In the genomic region with DNA sequence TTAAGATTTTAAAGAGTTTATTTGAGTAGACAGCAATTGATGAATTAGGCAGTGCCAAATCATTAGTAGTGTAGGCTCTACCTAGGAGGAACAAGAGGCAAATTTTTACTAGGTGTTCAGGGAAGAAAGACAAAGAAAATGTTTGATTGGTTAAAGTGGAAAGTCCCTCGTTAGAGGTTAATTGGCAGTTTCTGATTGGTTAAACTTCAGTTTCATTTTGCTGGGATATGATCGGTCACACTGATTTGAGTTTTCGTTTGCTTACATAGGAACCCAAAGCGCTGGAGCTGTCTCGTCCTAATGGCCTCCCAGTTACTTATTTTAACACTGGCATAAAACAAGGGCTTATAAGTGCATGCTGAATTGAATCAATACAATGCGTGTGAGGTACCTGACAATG, we compare ENCODE assay signal across 18 cellular contexts. TPM values are rescaled to one million over a fixed set of nuclear protein-coding genes. Genes with fewer than 3 reads are reported as not detected.
DNase-seq lines count a peak whose midpoint lies in the region; ATAC-seq and TF ChIP-seq lines count a peak whose summit lies in the region.
"Had no signal": no experiment of that assay in that cellular context is flagged by ENCODE, and none has a peak within 500 bp of the region (broad histone marks: within the 10 kb centered on the region; RNA-seq: fewer than 3 reads in every experiment).

No MANE protein-coding gene starts in this region.

- H2AFZ ChIP-seq in neural cell (ENCODE audit: low read depth, low read length): no peak overlapping the region

- TF ChIP-seq CTCF in body of pancreas (IDR thresholded peaks at IDR 0.05) (no peak), neural cell (IDR thresholded peaks at IDR 0.05; ENCODE audit: poor library complexity, severe bottlenecking) (no peak), foreskin keratinocyte (conservative IDR thresholded peaks at IDR 0.05) (no peak)

- no peaks in the 10 kb centered on the region for H3K9me3 ChIP-seq in CD4-positive, CD25-positive, alpha-beta regulatory T cell (ENCODE audit: control insufficient read depth in 2 of 2, low read length in 2 of 2)
- H3K9me3 ChIP-seq in body of pancreas: no peaks in the 10 kb centered on the region
- no peaks in the 10 kb centered on the region for H3K9me3 ChIP-seq in neural cell (ENCODE audit: low read length)
- H3K9me3 ChIP-seq: BE2C, Caco-2 had no signal

- H3K9ac ChIP-seq in neural cell (ENCODE audit: low read length): no peak overlapping the region

- peaks cover 7% of the 10 kb centered on the region for H3K4me1 ChIP-seq in CD4-positive, CD25-positive, alpha-beta regulatory T cell (ENCODE audit: control insufficient read depth, insufficient read depth, low read length, poor library complexity, severe bottlenecking)
- H3K4me1 ChIP-seq in body of pancreas (no peaks in the 10 kb centered on the region), foreskin keratinocyte (no peaks in the 10 kb centered on the region)
- H3K4me1 ChIP-seq: BE2C, Caco-2 had no signal

- H3K27ac Mint-ChIP-seq in CD4-positive, CD25-positive, alpha-beta regulatory T cell: peak overlapping the region; percentile 37 to 91 (median 69)
- H3K27ac Mint-ChIP-seq: CD4-positive, alpha-beta T cell; HFFc6 had no signal

- H3K27ac ChIP-seq in CD4-positive, CD25-positive, alpha-beta regulatory T cell (ENCODE audit: insufficient read depth, low read length, poor library complexity, severe bottlenecking): peak overlapping the region; percentile 45
- no peak overlapping the region for H3K27ac ChIP-seq in body of pancreas
- peak overlapping the region; percentile 55 for H3K27ac ChIP-seq in neural cell (ENCODE audit: low read length)
- no peak overlapping the region for H3K27ac ChIP-seq in foreskin keratinocyte

- peak overlapping the region; percentile 77 for H3K4me3 ChIP-seq in CD4-positive, CD25-positive, alpha-beta regulatory T cell (ENCODE audit: low read depth, low read length)
- H3K4me3 ChIP-seq in body of pancreas: no peak overlapping the region
- no peak overlapping the region for H3K4me3 ChIP-seq in neural cell (ENCODE audit: low read length)

- no peak for TF ChIP-seq RAD21 in neural cell (conservative IDR thresholded peaks at IDR 0.05)

- no peaks in the 10 kb centered on the region for H3K9me2 ChIP-seq in neural cell (ENCODE audit: insufficient read depth, low read length)

- peaks cover 4% of the 10 kb centered on the region for H3K27me3 Mint-ChIP-seq in CD4-positive, CD25-positive, alpha-beta regulatory T cell
- H3K27me3 Mint-ChIP-seq: CD4-positive, alpha-beta T cell had no signal

- intact Hi-C loops in body of pancreas (cut with DNase I): no loop called here

- no peak for TF ChIP-seq EP300 in neural cell (conservative IDR thresholded peaks at IDR 0.05; ENCODE audit: poor library complexity, severe bottlenecking)

- peak overlapping the region; percentile 44 to 73 (median 72) for H3K4me3 Mint-ChIP-seq in CD4-positive, CD25-positive, alpha-beta regulatory T cell
- H3K4me3 Mint-ChIP-seq: CD4-positive, alpha-beta T cell; HFFc6 had no signal

- peak in 2 of 3 donors; percentile 52 to 61 for DNase-seq in CD4-positive, CD25-positive, alpha-beta regulatory T cell
- DNase-seq in NCI-H69 (lab: John Stamatoyannopoulos, UW) (peak; percentile 13), body of pancreas (no peak), DMS79 treated with DMSO at 0.1 percent for 48 hours (lab: John Stamatoyannopoulos, UW) (no peak), SKM-1 (lab: John Stamatoyannopoulos, UW; ENCODE audit: unreplicated experiment) (no peak), foreskin keratinocyte (no peak)
- DNase-seq: ACHN; BE2C; C1 segment of cervical spinal cord; Caco-2; CD4-positive, alpha-beta T cell; GDM1; GOT3; H7; HFFc6; IMR-90 had no signal

- H3K36me3 ChIP-seq in CD4-positive, CD25-positive, alpha-beta regulatory T cell (ENCODE audit: control insufficient read depth, insufficient read depth, low read length): no peaks in the 10 kb centered on the region
- H3K36me3 ChIP-seq in body of pancreas (replicated peaks in 1 of 2; ENCODE audit: insufficient read depth in 1 of 2, low read depth in 2 of 2): no peaks in the 10 kb centered on the region
- H3K36me3 ChIP-seq in neural cell (ENCODE audit: insufficient read depth, low read length): no peaks in the 10 kb centered on the region
- H3K36me3 ChIP-seq: BE2C had no signal

- H4K20me1 ChIP-seq in neural cell (ENCODE audit: insufficient read depth): no peaks in the 10 kb centered on the region

- H3F3A ChIP-seq in neural cell (ENCODE audit: insufficient read depth, low read length, poor library complexity, severe bottlenecking): no peaks in the 10 kb centered on the region

- H3K9me3 Mint-ChIP-seq in CD4-positive, CD25-positive, alpha-beta regulatory T cell: no peaks in the 10 kb centered on the region
- H3K9me3 Mint-ChIP-seq: CD4-positive, alpha-beta T cell; HFFc6 had no signal

- H3K27me3 ChIP-seq in CD4-positive, CD25-positive, alpha-beta regulatory T cell (ENCODE audit: control insufficient read depth, insufficient read depth, low read length): no peaks in the 10 kb centered on the region
- H3K27me3 ChIP-seq in body of pancreas: no peaks in the 10 kb centered on the region
- H3K27me3 ChIP-seq in neural cell (ENCODE audit: insufficient read depth, low read depth, low read length): no peaks in the 10 kb centered on the region
- H3K27me3 ChIP-seq in foreskin keratinocyte: no peaks in the 10 kb centered on the region

- 61 to 65% methylated on average over 6 of the region's 6 CpGs for WGBS in body of pancreas, 2 donors

- peaks cover 9 to 22% (median 15%) of the 10 kb centered on the region in 4 donors for H3K4me1 Mint-ChIP-seq in CD4-positive, CD25-positive, alpha-beta regulatory T cell

- H3K36me3 Mint-ChIP-seq in CD4-positive, CD25-positive, alpha-beta regulatory T cell: no peaks in the 10 kb centered on the region

- H3K4me2 ChIP-seq in neural cell (ENCODE audit: low read length): no peak overlapping the region

- no peak for TF ChIP-seq POLR2A in body of pancreas (IDR thresholded peaks at IDR 0.05)

- ATAC-seq in CD4-positive, CD25-positive, alpha-beta regulatory T cell (ENCODE audit: low read depth in 2 of 2): peak; percentile 57 to 63
- ATAC-seq in body of pancreas (peak; percentile 58), foreskin keratinocyte (no peak)
- ATAC-seq: HCT116 had no signal

- H3K79me2 ChIP-seq in neural cell (replicated peaks; ENCODE audit: insufficient read depth, low read length): no peaks in the 10 kb centered on the region

TF ChIP-seq in neural cell, 6 proteins besides CTCF, POLR2A, EP300 and RAD21:
- TF ChIP-seq, protein P1, sequence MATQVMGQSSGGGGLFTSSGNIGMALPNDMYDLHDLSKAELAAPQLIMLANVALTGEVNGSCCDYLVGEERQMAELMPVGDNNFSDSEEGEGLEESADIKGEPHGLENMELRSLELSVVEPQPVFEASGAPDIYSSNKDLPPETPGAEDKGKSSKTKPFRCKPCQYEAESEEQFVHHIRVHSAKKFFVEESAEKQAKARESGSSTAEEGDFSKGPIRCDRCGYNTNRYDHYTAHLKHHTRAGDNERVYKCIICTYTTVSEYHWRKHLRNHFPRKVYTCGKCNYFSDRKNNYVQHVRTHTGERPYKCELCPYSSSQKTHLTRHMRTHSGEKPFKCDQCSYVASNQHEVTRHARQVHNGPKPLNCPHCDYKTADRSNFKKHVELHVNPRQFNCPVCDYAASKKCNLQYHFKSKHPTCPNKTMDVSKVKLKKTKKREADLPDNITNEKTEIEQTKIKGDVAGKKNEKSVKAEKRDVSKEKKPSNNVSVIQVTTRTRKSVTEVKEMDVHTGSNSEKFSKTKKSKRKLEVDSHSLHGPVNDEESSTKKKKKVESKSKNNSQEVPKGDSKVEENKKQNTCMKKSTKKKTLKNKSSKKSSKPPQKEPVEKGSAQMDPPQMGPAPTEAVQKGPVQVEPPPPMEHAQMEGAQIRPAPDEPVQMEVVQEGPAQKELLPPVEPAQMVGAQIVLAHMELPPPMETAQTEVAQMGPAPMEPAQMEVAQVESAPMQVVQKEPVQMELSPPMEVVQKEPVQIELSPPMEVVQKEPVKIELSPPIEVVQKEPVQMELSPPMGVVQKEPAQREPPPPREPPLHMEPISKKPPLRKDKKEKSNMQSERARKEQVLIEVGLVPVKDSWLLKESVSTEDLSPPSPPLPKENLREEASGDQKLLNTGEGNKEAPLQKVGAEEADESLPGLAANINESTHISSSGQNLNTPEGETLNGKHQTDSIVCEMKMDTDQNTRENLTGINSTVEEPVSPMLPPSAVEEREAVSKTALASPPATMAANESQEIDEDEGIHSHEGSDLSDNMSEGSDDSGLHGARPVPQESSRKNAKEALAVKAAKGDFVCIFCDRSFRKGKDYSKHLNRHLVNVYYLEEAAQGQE (IDR thresholded peaks at IDR 0.05; ENCODE audit: borderline replicate concordance): no peak
- TF ChIP-seq MXI1 (conservative IDR thresholded peaks at IDR 0.05; ENCODE audit: poor library complexity, severe bottlenecking) (no peak), SMC3 (conservative IDR thresholded peaks at IDR 0.05; ENCODE audit: poor library complexity) (no peak), TAF1 (IDR thresholded peaks at IDR 0.05; ENCODE audit: low read depth) (no peak), EZH2 (IDR thresholded peaks at IDR 0.05; ENCODE audit: borderline replicate concordance, insufficient read depth, low read length, poor library complexity, severe bottlenecking) (no peak), POLR2AphosphoS5 (IDR thresholded peaks at IDR 0.05) (no peak)

RNA-seq across cellular contexts. Expression of a gene that starts 15.1 kb away (rescaled TPM):
- 18.7 TPM for total RNA-seq in CD4-positive, CD25-positive, alpha-beta regulatory T cell
- 10 to 100 TPM; 53.0 to 93.4 (median 65.3) TPM for polyA plus RNA-seq in CD4-positive, CD25-positive, alpha-beta regulatory T cell
- 1 to 10 TPM; 8.0 to 9.6 TPM for total RNA-seq in body of pancreas
- 27.3 and 34.9 TPM in 2 replicates for polyA plus RNA-seq in neural cell
- 24.1 and 26.7 TPM in 2 replicates for polyA minus RNA-seq in neural cell
- 53.3 and 54.1 TPM in 2 replicates for total RNA-seq in foreskin keratinocyte
- 79.3 and 81.7 TPM in 2 replicates for polyA plus RNA-seq in foreskin keratinocyte

Comparison
In these comparisons a context has a peak if more than half of its experiments do, and no peak if none do; other contexts are left out.
1. DNase-seq: peak in CD4-positive, CD25-positive, alpha-beta regulatory T cell (2 of 3) and NCI-H69 (single experiment); none in body of pancreas (0 of 4), DMS79 treated with DMSO at 0.1 percent for 48 hours (single experiment), SKM-1 (single experiment) and foreskin keratinocyte (0 of 2).
2. H3K27ac ChIP-seq: peak in CD4-positive, CD25-positive, alpha-beta regulatory T cell (single experiment) and neural cell (single experiment); none in body of pancreas (0 of 4) and foreskin keratinocyte (single experiment).